25 cellular contexts compared by ENCODE assay signal in genomic region chr7:27804139-27804538, GRCh38.
"Had no signal": no experiment of that assay in that cellular context is flagged by ENCODE, and none has a peak within 500 bp of the region (broad histone marks: within the 10 kb centered on the region; RNA-seq: fewer than 3 reads in every experiment).

No MANE protein-coding gene starts in this region.

- H3K27me3 Mint-ChIP-seq: activated B cell treated with CpG ODN at 0.5 μM for 24 hours; activated CD4-positive, alpha-beta T cell treated with anti-CD3 and anti-CD28 coated beads for 36 hours; activated naive CD8-positive, alpha-beta T cell treated with anti-CD3 and anti-CD28 coated beads for 36 hours had no signal

- H3K4me1 Mint-ChIP-seq: activated B cell treated with CpG ODN at 0.5 μM for 24 hours, endodermal cell, nephron progenitor cell had no signal

- DNase-seq: activated B cell treated with CpG ODN at 0.5 μM for 24 hours; activated CD4-positive, alpha-beta T cell treated with anti-CD3 and anti-CD28 coated beads for 36 hours; activated CD4-positive, alpha-beta T cell treated with anti-CD3 and anti-CD28 coated beads, Interleukin-2, amount 50 U/mL, for 4 hours; activated CD8-positive, alpha-beta memory T cell treated with anti-CD3 and anti-CD28 coated beads, Interleukin-2, amount 50 U/mL, for 48 hours; activated naive CD4-positive, alpha-beta T cell treated with Interleukin-2 at 50 U/mL for 16 hours; activated naive CD8-positive, alpha-beta T cell treated with anti-CD3 and anti-CD28 coated beads for 36 hours; activated T-cell treated with anti-CD3 and anti-CD28 coated beads, Interleukin-2, amount 50 U/mL, for 4 hours; cortex of kidney; endodermal cell; esophagus squamous epithelium; foreskin keratinocyte; left lung; nephron progenitor cell; nucleus accumbens; right cardiac atrium; stimulated activated CD4-positive, alpha-beta T cell treated with anti-CD3 and anti-CD28 coated beads, Interleukin-1b, Interleukin-23, amount 100 ng/mL, for 48 hours; stomach; T1000; testis; trophoblast cell; uterus had no signal

- H3K9ac ChIP-seq: parathyroid adenoma had no signal

- H3K9me3 ChIP-seq: esophagus squamous epithelium, left lung, stomach, testis, uterus had no signal

- H3K4me3 ChIP-seq: esophagus squamous epithelium, left lung, skin epidermis, stomach, testis, uterus had no signal

- H3K36me3 ChIP-seq: uterus had no signal

- H3K4me1 ChIP-seq: left lung, parathyroid adenoma, testis had no signal

- H3K27ac Mint-ChIP-seq: activated B cell treated with CpG ODN at 0.5 μM for 24 hours; activated CD4-positive, alpha-beta T cell treated with anti-CD3 and anti-CD28 coated beads for 36 hours; activated naive CD8-positive, alpha-beta T cell treated with anti-CD3 and anti-CD28 coated beads for 36 hours; endodermal cell; nephron progenitor cell; stimulated activated effector memory CD8-positive, alpha-beta T cell treated with anti-CD3 and anti-CD28 coated beads, Interleukin-12 subunit alpha, Interleukin-12 subunit beta, amount 100 ng/mL, for 72 hours; T-helper 1 cell treated with Interleukin-12 subunit alpha and Interleukin-12 subunit beta and Interleukin-4 antibody, amounts not matched to agents 30 μg/mL and 1 μg/mL, for 36 hours had no signal

- H3K4me3 Mint-ChIP-seq: activated B cell treated with CpG ODN at 0.5 μM for 24 hours; activated CD4-positive, alpha-beta T cell treated with anti-CD3 and anti-CD28 coated beads for 36 hours; activated naive CD8-positive, alpha-beta T cell treated with anti-CD3 and anti-CD28 coated beads for 36 hours; activated T-cell treated with anti-CD3 and anti-CD28 coated beads, Interleukin-2, amount 50 U/mL, for 4 hours; endodermal cell; nephron progenitor cell; stimulated activated effector memory CD8-positive, alpha-beta T cell treated with anti-CD3 and anti-CD28 coated beads, Interleukin-12 subunit alpha, Interleukin-12 subunit beta, amount 100 ng/mL, for 72 hours; T-helper 1 cell treated with Interleukin-12 subunit alpha and Interleukin-12 subunit beta and Interleukin-4 antibody, amounts not matched to agents 30 μg/mL and 1 μg/mL, for 36 hours had no signal

- H3K27me3 ChIP-seq: esophagus squamous epithelium, foreskin keratinocyte, left lung, stomach, testis, uterus had no signal

- H3K27ac ChIP-seq: esophagus squamous epithelium, foreskin keratinocyte, left lung, parathyroid adenoma, stomach, testis, uterus had no signal

- H3K9me3 Mint-ChIP-seq: activated B cell treated with CpG ODN at 0.5 μM for 24 hours; activated naive CD8-positive, alpha-beta T cell treated with anti-CD3 and anti-CD28 coated beads for 36 hours; activated T-cell treated with anti-CD3 and anti-CD28 coated beads, Interleukin-2, amount 50 U/mL, for 4 hours; endodermal cell; nephron progenitor cell; stimulated activated effector memory CD8-positive, alpha-beta T cell treated with anti-CD3 and anti-CD28 coated beads, Interleukin-12 subunit alpha, Interleukin-12 subunit beta, amount 100 ng/mL, for 72 hours; T-helper 1 cell treated with Interleukin-12 subunit alpha and Interleukin-12 subunit beta and Interleukin-4 antibody, amounts not matched to agents 30 μg/mL and 1 μg/mL, for 36 hours had no signal

- ATAC-seq: activated CD4-positive, alpha-beta T cell treated with anti-CD3 and anti-CD28 coated beads for 36 hours; activated T-cell treated with anti-CD3 and anti-CD28 coated beads, Interleukin-2, amount 50 U/mL, for 4 hours; foreskin keratinocyte; left lung; right cardiac atrium; stimulated activated effector memory CD8-positive, alpha-beta T cell treated with anti-CD3 and anti-CD28 coated beads, Interleukin-12 subunit alpha, Interleukin-12 subunit beta, amount 100 ng/mL, for 72 hours had no signal
